Comparison of ENCODE assay signal across 12 cellular contexts in the genomic region with DNA sequence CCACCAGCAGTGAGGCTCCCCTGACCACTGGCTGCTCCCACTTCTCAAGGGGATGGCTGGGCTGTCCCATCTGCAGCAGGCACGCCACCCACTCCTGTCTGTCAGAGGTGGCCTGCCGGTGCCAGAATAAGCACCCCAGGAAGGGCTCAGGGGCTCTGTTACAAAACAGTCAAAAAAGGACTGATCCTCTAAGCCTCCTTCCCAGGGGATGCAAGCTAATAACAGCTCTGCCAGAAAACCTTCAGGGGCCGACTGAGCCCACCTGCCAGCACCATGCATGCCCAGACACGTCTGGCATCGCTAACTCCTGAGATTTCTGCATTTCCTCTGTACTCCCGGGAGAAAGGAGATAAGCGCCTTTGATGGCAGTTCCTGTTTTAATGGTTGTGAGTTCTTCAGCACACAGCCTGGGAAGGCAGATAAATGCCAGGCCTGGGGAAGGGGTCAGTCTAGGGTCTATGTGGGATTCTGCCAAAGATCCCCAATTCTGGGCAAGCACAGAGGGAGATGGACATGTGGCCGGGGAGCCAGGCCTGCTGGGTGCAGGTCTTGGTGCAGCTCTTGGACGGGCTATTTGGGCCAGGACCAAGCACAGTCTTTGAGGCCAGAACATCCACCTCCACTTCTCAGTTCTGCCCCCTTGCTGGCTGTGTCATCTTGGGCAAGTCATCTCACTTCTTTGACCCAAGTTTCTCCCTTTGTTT.
DNase-seq lines count a peak whose midpoint lies in the region; ATAC-seq, FAIRE-seq and TF ChIP-seq lines count a peak whose summit lies in the region.
"Had no signal": no experiment of that assay in that cellular context is flagged by ENCODE, and none has a peak within 500 bp of the region (broad histone marks: within the 10 kb centered on the region; RNA-seq: fewer than 3 reads in every experiment).

No MANE protein-coding gene starts in this region.

- TF ChIP-seq CTCF in activated B cell treated with CpG ODN at 0.5 μM for 24 hours (IDR thresholded peaks at IDR 0.05), result no peak
- no peak for TF ChIP-seq CTCF in osteocyte (IDR thresholded peaks at IDR 0.05)

- no peaks in the 10 kb centered on the region for H3K36me3 Mint-ChIP-seq in activated B cell treated with CpG ODN at 0.5 μM for 24 hours (ENCODE audit: low read depth)
- H3K36me3 Mint-ChIP-seq in osteocyte (ENCODE audit: unreplicated experiment), result no peaks in the 10 kb centered on the region
- H3K36me3 Mint-ChIP-seq in stimulated activated memory B cell treated with anti-CD40 and anti-IgM and Interleukin-4, amounts not matched to agents 10 μg/mL and 1 μg/mL and 100 μg/mL, for 72 hours, result no peaks in the 10 kb centered on the region
- H3K36me3 Mint-ChIP-seq: memory B cell, type B pancreatic cell had no signal

- POLR2A ChIA-PET in activated B cell treated with CpG ODN at 0.5 μM for 24 hours (lab: Charles Lee), result no interaction called here

- H3K4me1 Mint-ChIP-seq in activated B cell treated with CpG ODN at 0.5 μM for 24 hours (no peaks in the 10 kb centered on the region), osteocyte (ENCODE audit: unreplicated experiment) (no peaks in the 10 kb centered on the region)
- H3K4me1 Mint-ChIP-seq in stimulated activated memory B cell treated with anti-CD40 and anti-IgM and Interleukin-4, amounts not matched to agents 10 μg/mL and 1 μg/mL and 100 μg/mL, for 72 hours, result no peaks in the 10 kb centered on the region

- intact Hi-C loops in activated B cell treated with CpG ODN at 0.5 μM for 24 hours (cut with micrococcal nuclease), result no loop called here

- peak; percentile 64 for DNase-seq in NCI-H748 (lab: John Stamatoyannopoulos, UW; ENCODE audit: unreplicated experiment)
- no peak for DNase-seq in NCI-H748 treated with DMSO at 0.1 percent for 48 hours (lab: John Stamatoyannopoulos, UW)
- DNase-seq in NCI-H2171 (lab: John Stamatoyannopoulos, UW), result peak; percentile 77
- peak; percentile 7 for DNase-seq in activated B cell treated with CpG ODN at 0.5 μM for 24 hours
- peak; percentile 53 for DNase-seq in osteocyte (ENCODE audit: extremely low spot score, unreplicated experiment)
- no peak for DNase-seq in GM19239 (ENCODE audit: insufficient read length, low spot score)
- DNase-seq: 8988T; stimulated activated CD4-positive, alpha-beta T cell treated with anti-CD3 and anti-CD28 coated beads, Interleukin-15, amount 100 ng/mL, for 24 hours had no signal

- no peak overlapping the region for H3K27ac Mint-ChIP-seq in activated B cell treated with CpG ODN at 0.5 μM for 24 hours
- no peak overlapping the region for H3K27ac Mint-ChIP-seq in osteocyte (ENCODE audit: unreplicated experiment)
- no peak overlapping the region for H3K27ac Mint-ChIP-seq in stimulated activated memory B cell treated with anti-CD40 and anti-IgM and Interleukin-4, amounts not matched to agents 10 μg/mL and 1 μg/mL and 100 μg/mL, for 72 hours
- H3K27ac Mint-ChIP-seq: memory B cell, type B pancreatic cell had no signal

- no peak overlapping the region for H3K4me3 Mint-ChIP-seq in activated B cell treated with CpG ODN at 0.5 μM for 24 hours
- no peak overlapping the region for H3K4me3 Mint-ChIP-seq in osteocyte (ENCODE audit: unreplicated experiment)
- H3K4me3 Mint-ChIP-seq in stimulated activated memory B cell treated with anti-CD40 and anti-IgM and Interleukin-4, amounts not matched to agents 10 μg/mL and 1 μg/mL and 100 μg/mL, for 72 hours, result no peak overlapping the region
- H3K4me3 Mint-ChIP-seq: memory B cell, type B pancreatic cell had no signal

- CTCF ChIA-PET in activated B cell treated with CpG ODN at 0.5 μM for 24 hours (lab: Charles Lee), result no interaction called here

- H3K9me3 Mint-ChIP-seq in activated B cell treated with CpG ODN at 0.5 μM for 24 hours (no peaks in the 10 kb centered on the region), osteocyte (ENCODE audit: unreplicated experiment) (peaks cover 4% of the 10 kb centered on the region)
- H3K9me3 Mint-ChIP-seq in stimulated activated memory B cell treated with anti-CD40 and anti-IgM and Interleukin-4, amounts not matched to agents 10 μg/mL and 1 μg/mL and 100 μg/mL, for 72 hours, result no peaks in the 10 kb centered on the region
- H3K9me3 Mint-ChIP-seq: memory B cell had no signal

- no peak for FAIRE-seq in GM19239 (lab: Jason Lieb, UNC)

- H3K27me3 Mint-ChIP-seq in activated B cell treated with CpG ODN at 0.5 μM for 24 hours (peaks cover 10% of the 10 kb centered on the region), osteocyte (ENCODE audit: unreplicated experiment) (no peaks in the 10 kb centered on the region)
- peaks cover 50% of the 10 kb centered on the region for H3K27me3 Mint-ChIP-seq in stimulated activated memory B cell treated with anti-CD40 and anti-IgM and Interleukin-4, amounts not matched to agents 10 μg/mL and 1 μg/mL and 100 μg/mL, for 72 hours

- ATAC-seq in activated B cell treated with CpG ODN at 0.5 μM for 24 hours (ENCODE audit: low read depth) (no peak), HG02588 (IDR thresholded peaks at IDR 0.05; ENCODE audit: unreplicated experiment) (no peak)
- ATAC-seq in stimulated activated memory B cell treated with anti-CD40 and anti-IgM and Interleukin-4, amounts not matched to agents 10 μg/mL and 1 μg/mL and 100 μg/mL, for 72 hours, result no peak

Comparison
In these comparisons a context has a peak if more than half of its experiments do, and no peak if none do; other contexts are left out.
1. DNase-seq: peak in NCI-H748 (single experiment), NCI-H2171 (single experiment), activated B cell treated with CpG ODN at 0.5 μM for 24 hours (single experiment) and osteocyte (single experiment); none in NCI-H748 treated with DMSO at 0.1 percent for 48 hours (single experiment) and GM19239 (single experiment).